In the genomic region with DNA sequence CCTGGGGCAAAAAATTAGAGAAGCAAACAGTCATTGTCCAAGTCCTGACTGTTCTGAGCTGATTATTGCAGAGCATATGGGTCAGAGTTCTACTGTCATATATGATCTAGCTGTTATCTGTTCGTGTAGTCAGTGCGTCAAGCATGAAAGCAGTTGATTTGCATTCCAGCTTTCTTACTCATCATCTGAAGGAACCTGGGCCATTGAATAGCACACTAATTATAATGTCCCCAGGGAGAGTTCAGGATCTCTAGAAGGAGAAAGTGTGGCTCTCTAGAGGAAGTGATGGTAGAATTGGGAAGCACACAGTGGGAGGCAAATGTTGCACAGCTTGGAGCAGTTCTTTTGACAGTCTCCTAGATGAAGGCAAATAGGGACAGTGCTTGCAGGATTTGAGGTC, we compare ENCODE assay signal across 17 cellular contexts.
A peak's percentile ranks its signal among the peaks of the same experiment; 100 is the strongest.
DNase-seq lines count a peak whose midpoint lies in the region; ATAC-seq and TF ChIP-seq lines count a peak whose summit lies in the region.
"Had no signal": no experiment of that assay in that cellular context is flagged by ENCODE, and none has a peak within 500 bp of the region (broad histone marks: within the 10 kb centered on the region; RNA-seq: fewer than 3 reads in every experiment).

No MANE protein-coding gene starts in this region.

- H3K4me3 Mint-ChIP-seq in WTC11, result no peak overlapping the region
- H3K4me3 Mint-ChIP-seq in mesothelial cell of epicardium, result no peak overlapping the region
- H3K4me3 Mint-ChIP-seq: T-helper 1 cell treated with Interleukin-12 subunit alpha and Interleukin-12 subunit beta and Interleukin-4 antibody, amounts not matched to agents 30 μg/mL and 1 μg/mL, for 36 hours had no signal

- no peak overlapping the region for H3K4me3 ChIP-seq in stomach
- H3K4me3 ChIP-seq: coronary artery, right lobe of liver had no signal

- no peak for TF ChIP-seq POLR2A in stomach (IDR thresholded peaks at IDR 0.05)

- TF ChIP-seq EP300 in stomach (IDR thresholded peaks at IDR 0.05), result no peak

- CTCF ChIA-PET in WTC11 (lab: Charles Lee), result interaction anchor here (1.1 to 1.6 kb wide), 2 partner anchors 133 to 1101 kb away, joined by 3 to 4 read pairs; no protein-coding TSS in a partner anchor

- no peaks in the 10 kb centered on the region for H3K36me3 ChIP-seq in stomach
- H3K36me3 ChIP-seq: right lobe of liver had no signal

- 62 to 94% (median 84%) methylated on average over 2 of the region's 2 CpGs for WGBS in stomach, 5 donors

- peaks cover 12% of the 10 kb centered on the region for H3K36me3 Mint-ChIP-seq in WTC11
- H3K36me3 Mint-ChIP-seq in mesothelial cell of epicardium, result peaks cover 9% of the 10 kb centered on the region

- no peak overlapping the region for H3K27ac Mint-ChIP-seq in WTC11
- H3K27ac Mint-ChIP-seq in mesothelial cell of epicardium, result no peak overlapping the region
- H3K27ac Mint-ChIP-seq: T-helper 1 cell treated with Interleukin-12 subunit alpha and Interleukin-12 subunit beta and Interleukin-4 antibody, amounts not matched to agents 30 μg/mL and 1 μg/mL, for 36 hours had no signal

- POLR2A ChIA-PET in WTC11 (lab: Charles Lee), result no interaction called here

- no peak overlapping the region for H3K27ac ChIP-seq in stomach
- H3K27ac ChIP-seq: coronary artery, epithelial cell of prostate, right lobe of liver had no signal

- H3K27me3 ChIP-seq in stomach, result no peaks in the 10 kb centered on the region
- H3K27me3 ChIP-seq: right lobe of liver had no signal

- intact Hi-C loops in stomach (cut with DNase I; ENCODE audit: low total_unique reads), result no loop called here

- peaks cover 0 to 5% (median 2%) of the 10 kb centered on the region in 4 donors for H3K9me3 ChIP-seq in stomach
- H3K9me3 ChIP-seq: right lobe of liver had no signal

- DNase-seq in COLO829 (ENCODE audit: low spot score), result peak; percentile 38
- peak; percentile 41 for DNase-seq in M059J (ENCODE audit: low read depth)
- DNase-seq in WTC11 (ENCODE audit: low spot score), result no peak
- DNase-seq in kidney glomerular epithelial cell (lab: John Stamatoyannopoulos, UW), result peak; percentile 18
- no peak for DNase-seq in mesenteric fat pad (ENCODE audit: low spot score)
- DNase-seq in SKM-1 treated with dmso at 0.1 percent for 144 hours (lab: John Stamatoyannopoulos, UW; ENCODE audit: unreplicated experiment), result no peak
- no peak for DNase-seq in stomach
- no peak for DNase-seq in mesothelial cell of epicardium (ENCODE audit: low spot score in 2 of 2, unreplicated experiment in 2 of 2)
- DNase-seq: activated gamma-delta T cell; MM.1S; NCI-H1930; NCI-H774; right lobe of liver; stimulated activated CD4-positive, alpha-beta T cell treated with anti-CD3 and anti-CD28 coated beads, Interleukin-2, amount 100 ng/mL, for 24 hours had no signal

- no peak for TF ChIP-seq CTCF in WTC11 (IDR thresholded peaks at IDR 0.05)
- no peak for TF ChIP-seq CTCF in stomach (IDR thresholded peaks at IDR 0.05)
- TF ChIP-seq CTCF in mesothelial cell of epicardium (IDR thresholded peaks at IDR 0.05; ENCODE audit: unreplicated experiment), result no peak

- H3K4me1 ChIP-seq in stomach, result no peaks in the 10 kb centered on the region
- H3K4me1 ChIP-seq: right lobe of liver had no signal

- H3K27me3 Mint-ChIP-seq in WTC11 (ENCODE audit: low read depth) (no peaks in the 10 kb centered on the region), mesothelial cell of epicardium (ENCODE audit: low read depth) (no peaks in the 10 kb centered on the region)

- peaks cover 12% of the 10 kb centered on the region for H3K4me1 Mint-ChIP-seq in WTC11
- no peaks in the 10 kb centered on the region for H3K4me1 Mint-ChIP-seq in mesothelial cell of epicardium

- H3K9me3 Mint-ChIP-seq in WTC11, result peaks cover 18% of the 10 kb centered on the region
- H3K9me3 Mint-ChIP-seq in mesothelial cell of epicardium, result peaks cover 15% of the 10 kb centered on the region

- peak; percentile 86 for ATAC-seq in WTC11
- ATAC-seq: right lobe of liver had no signal

TF ChIP-seq in WTC11, 78 proteins besides CTCF, POLR2A, EP300 and RAD21 (continues in another document):
- TF ChIP-seq, protein P1, sequence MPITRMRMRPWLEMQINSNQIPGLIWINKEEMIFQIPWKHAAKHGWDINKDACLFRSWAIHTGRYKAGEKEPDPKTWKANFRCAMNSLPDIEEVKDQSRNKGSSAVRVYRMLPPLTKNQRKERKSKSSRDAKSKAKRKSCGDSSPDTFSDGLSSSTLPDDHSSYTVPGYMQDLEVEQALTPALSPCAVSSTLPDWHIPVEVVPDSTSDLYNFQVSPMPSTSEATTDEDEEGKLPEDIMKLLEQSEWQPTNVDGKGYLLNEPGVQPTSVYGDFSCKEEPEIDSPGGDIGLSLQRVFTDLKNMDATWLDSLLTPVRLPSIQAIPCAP (CRISPR knock-in tag; IDR thresholded peaks at IDR 0.05), result no peak
- TF ChIP-seq, protein P2, sequence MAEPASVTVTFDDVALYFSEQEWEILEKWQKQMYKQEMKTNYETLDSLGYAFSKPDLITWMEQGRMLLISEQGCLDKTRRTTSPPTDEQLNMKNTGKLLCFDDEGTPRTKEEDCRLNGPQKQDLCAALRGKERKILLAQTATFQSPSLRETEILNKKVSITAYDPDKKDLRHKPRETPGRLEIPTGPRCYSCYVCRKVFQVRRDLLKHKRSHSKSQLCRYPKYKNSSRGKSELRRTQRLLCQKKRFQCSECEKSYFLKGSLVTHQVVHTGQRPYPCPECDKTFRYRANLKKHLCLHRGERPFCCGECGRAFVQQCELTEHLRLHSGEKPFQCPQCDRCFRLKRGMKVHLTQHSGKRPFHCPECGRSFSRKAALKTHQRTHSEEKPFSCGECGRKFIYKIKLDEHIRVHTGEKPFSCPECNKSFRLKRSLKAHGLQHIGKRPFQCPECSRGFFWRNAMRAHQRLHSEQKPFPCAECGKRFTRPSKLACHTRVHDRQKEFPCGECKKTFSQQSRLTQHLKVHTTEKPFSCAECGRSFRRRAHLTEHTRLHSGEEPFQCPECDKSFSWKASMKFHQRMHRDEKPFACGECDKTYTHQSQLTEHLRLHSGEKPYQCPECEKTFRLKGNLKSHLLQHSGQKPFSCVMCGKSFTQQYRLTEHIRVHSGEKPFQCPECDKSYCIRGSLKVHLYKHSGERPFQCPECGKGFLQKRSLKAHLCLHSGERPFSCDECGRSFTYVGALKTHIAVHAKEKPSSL (CRISPR knock-in tag; conservative IDR thresholded peaks at IDR 0.05), result no peak
- TF ChIP-seq TCF7 (CRISPR knock-in tag; IDR thresholded peaks at IDR 0.05; ENCODE audit: low read depth) (no peak), ZNF219 (CRISPR knock-in tag; IDR thresholded peaks at IDR 0.05; ENCODE audit: borderline replicate concordance) (no peak), NFATC4 (CRISPR knock-in tag; IDR thresholded peaks at IDR 0.05) (no peak), JUN (CRISPR knock-in tag; IDR thresholded peaks at IDR 0.05) (no peak), ZNF138 (CRISPR knock-in tag; conservative IDR thresholded peaks at IDR 0.05) (no peak), ESRRA (CRISPR knock-in tag; IDR thresholded peaks at IDR 0.05; ENCODE audit: borderline replicate concordance) (no peak), ZNF396 (CRISPR knock-in tag; IDR thresholded peaks at IDR 0.05; ENCODE audit: borderline replicate concordance) (no peak), ZNF232 (CRISPR knock-in tag; IDR thresholded peaks at IDR 0.05) (no peak), ZNF263 (CRISPR knock-in tag; IDR thresholded peaks at IDR 0.05; ENCODE audit: low read depth) (no peak)
- TF ChIP-seq, protein P3, sequence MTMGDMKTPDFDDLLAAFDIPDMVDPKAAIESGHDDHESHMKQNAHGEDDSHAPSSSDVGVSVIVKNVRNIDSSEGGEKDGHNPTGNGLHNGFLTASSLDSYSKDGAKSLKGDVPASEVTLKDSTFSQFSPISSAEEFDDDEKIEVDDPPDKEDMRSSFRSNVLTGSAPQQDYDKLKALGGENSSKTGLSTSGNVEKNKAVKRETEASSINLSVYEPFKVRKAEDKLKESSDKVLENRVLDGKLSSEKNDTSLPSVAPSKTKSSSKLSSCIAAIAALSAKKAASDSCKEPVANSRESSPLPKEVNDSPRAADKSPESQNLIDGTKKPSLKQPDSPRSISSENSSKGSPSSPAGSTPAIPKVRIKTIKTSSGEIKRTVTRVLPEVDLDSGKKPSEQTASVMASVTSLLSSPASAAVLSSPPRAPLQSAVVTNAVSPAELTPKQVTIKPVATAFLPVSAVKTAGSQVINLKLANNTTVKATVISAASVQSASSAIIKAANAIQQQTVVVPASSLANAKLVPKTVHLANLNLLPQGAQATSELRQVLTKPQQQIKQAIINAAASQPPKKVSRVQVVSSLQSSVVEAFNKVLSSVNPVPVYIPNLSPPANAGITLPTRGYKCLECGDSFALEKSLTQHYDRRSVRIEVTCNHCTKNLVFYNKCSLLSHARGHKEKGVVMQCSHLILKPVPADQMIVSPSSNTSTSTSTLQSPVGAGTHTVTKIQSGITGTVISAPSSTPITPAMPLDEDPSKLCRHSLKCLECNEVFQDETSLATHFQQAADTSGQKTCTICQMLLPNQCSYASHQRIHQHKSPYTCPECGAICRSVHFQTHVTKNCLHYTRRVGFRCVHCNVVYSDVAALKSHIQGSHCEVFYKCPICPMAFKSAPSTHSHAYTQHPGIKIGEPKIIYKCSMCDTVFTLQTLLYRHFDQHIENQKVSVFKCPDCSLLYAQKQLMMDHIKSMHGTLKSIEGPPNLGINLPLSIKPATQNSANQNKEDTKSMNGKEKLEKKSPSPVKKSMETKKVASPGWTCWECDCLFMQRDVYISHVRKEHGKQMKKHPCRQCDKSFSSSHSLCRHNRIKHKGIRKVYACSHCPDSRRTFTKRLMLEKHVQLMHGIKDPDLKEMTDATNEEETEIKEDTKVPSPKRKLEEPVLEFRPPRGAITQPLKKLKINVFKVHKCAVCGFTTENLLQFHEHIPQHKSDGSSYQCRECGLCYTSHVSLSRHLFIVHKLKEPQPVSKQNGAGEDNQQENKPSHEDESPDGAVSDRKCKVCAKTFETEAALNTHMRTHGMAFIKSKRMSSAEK (CRISPR knock-in tag; IDR thresholded peaks at IDR 0.05; ENCODE audit: borderline replicate concordance), result no peak
- TF ChIP-seq, protein P4, sequence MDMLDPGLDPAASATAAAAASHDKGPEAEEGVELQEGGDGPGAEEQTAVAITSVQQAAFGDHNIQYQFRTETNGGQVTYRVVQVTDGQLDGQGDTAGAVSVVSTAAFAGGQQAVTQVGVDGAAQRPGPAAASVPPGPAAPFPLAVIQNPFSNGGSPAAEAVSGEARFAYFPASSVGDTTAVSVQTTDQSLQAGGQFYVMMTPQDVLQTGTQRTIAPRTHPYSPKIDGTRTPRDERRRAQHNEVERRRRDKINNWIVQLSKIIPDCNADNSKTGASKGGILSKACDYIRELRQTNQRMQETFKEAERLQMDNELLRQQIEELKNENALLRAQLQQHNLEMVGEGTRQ (CRISPR knock-in tag; IDR thresholded peaks at IDR 0.05), result no peak

Comparison
In these comparisons a context has a peak if more than half of its experiments do, and no peak if none do; other contexts are left out.
1. DNase-seq: peak in COLO829 (single experiment), M059J (single experiment) and kidney glomerular epithelial cell (single experiment); none in WTC11 (single experiment), mesenteric fat pad (single experiment), SKM-1 treated with dmso at 0.1 percent for 144 hours (single experiment), stomach (single experiment) and mesothelial cell of epicardium (0 of 2).